In genomic region chr2:96407919-96408550, GRCh38 we compare ENCODE assay signal across 12 cellular contexts.
DNase-seq lines count a peak whose midpoint lies in the region; ATAC-seq and TF ChIP-seq lines count a peak whose summit lies in the region.
"Had no signal": no experiment of that assay in that cellular context is flagged by ENCODE, and none has a peak within 500 bp of the region (broad histone marks: within the 10 kb centered on the region; RNA-seq: fewer than 3 reads in every experiment).

No MANE protein-coding gene starts in this region.

- H3K27ac Mint-ChIP-seq in activated naive CD4-positive, alpha-beta T cell treated with anti-CD3 and anti-CD28 coated beads, Interleukin-2, amount 50 U/mL, for 72 hours, result peak overlapping the region; percentile 20 to 29
- H3K27ac Mint-ChIP-seq in activated T-helper 1 cell treated with anti-CD3 and anti-CD28 coated beads, Interleukin-12 subunit alpha, Interleukin-12 subunit beta, Interleukin-2, Interleukin-4 antibody, amounts not matched to agents 30 ng/mL and 10 ng/mL and 1 ng/mL, durations not matched to agents 14 hours and 24 hours and 36 hours, result peak overlapping the region; percentile 38
- peak overlapping the region; percentile 11 to 94 (median 84) for H3K27ac Mint-ChIP-seq in immature natural killer cell
- no peak overlapping the region for H3K27ac Mint-ChIP-seq in glutamatergic neuron (ENCODE audit: unreplicated experiment)
- H3K27ac Mint-ChIP-seq: GM23338 had no signal

- H3K36me3 ChIP-seq in thoracic aorta, result no peaks in the 10 kb centered on the region
- H3K36me3 ChIP-seq: upper lobe of left lung had no signal

- TF ChIP-seq CTCF in thoracic aorta (IDR thresholded peaks at IDR 0.05) (no peak), glutamatergic neuron (IDR thresholded peaks at IDR 0.05; ENCODE audit: partially characterized antibody, unreplicated experiment) (no peak)

- no peak for DNase-seq in activated naive CD4-positive, alpha-beta T cell treated with anti-CD3 and anti-CD28 coated beads, Interleukin-2, amount 50 U/mL, for 72 hours (ENCODE audit: low spot score in 2 of 2)
- DNase-seq in activated naive CD4-positive, alpha-beta T cell treated with Interleukin-2 at 50 U/mL for 16 hours, result no peak
- no peak for DNase-seq in activated T-helper 1 cell treated with anti-CD3 and anti-CD28 coated beads, Interleukin-12 subunit alpha, Interleukin-12 subunit beta, Interleukin-2, Interleukin-4 antibody, amounts not matched to agents 30 ng/mL and 10 ng/mL and 1 ng/mL, durations not matched to agents 14 hours and 24 hours and 36 hours (ENCODE audit: low spot score)
- DNase-seq in immature natural killer cell (no peak), thoracic aorta (ENCODE audit: low spot score) (no peak), glutamatergic neuron (no peak), GDM1 (lab: John Stamatoyannopoulos, UW) (no peak)
- DNase-seq in stimulated activated CD4-positive, alpha-beta T cell treated with anti-CD3 and anti-CD28 coated beads, Interleukin-2, amount 100 ng/mL, for 48 hours, result no peak
- DNase-seq: cortex of kidney had no signal

- intact Hi-C loops in activated T-helper 1 cell treated with anti-CD3 and anti-CD28 coated beads, Interleukin-12 subunit alpha, Interleukin-12 subunit beta, Interleukin-2, Interleukin-4 antibody, amounts not matched to agents 30 ng/mL and 10 ng/mL and 1 ng/mL, durations not matched to agents 14 hours and 24 hours and 36 hours (cut with micrococcal nuclease), result loop anchor here (1.0 kb wide), 4 partner anchors 62 to 146 kb away; no protein-coding TSS in a partner anchor

- H3K4me1 ChIP-seq in thoracic aorta (ENCODE audit: control insufficient read depth in 1 of 2, low read depth in 2 of 2), result peaks cover 5 to 44% of the 10 kb centered on the region in 2 donors

- no peak overlapping the region for H3K4me3 ChIP-seq in thoracic aorta
- H3K4me3 ChIP-seq: GM23338, upper lobe of left lung had no signal

- no peak for ATAC-seq in activated naive CD4-positive, alpha-beta T cell treated with anti-CD3 and anti-CD28 coated beads, Interleukin-2, amount 50 U/mL, for 72 hours
- no peak for ATAC-seq in thoracic aorta (ENCODE audit: insufficient number of reproducible peaks, low FRiP score, low read depth)

- H3K9me3 Mint-ChIP-seq in activated naive CD4-positive, alpha-beta T cell treated with anti-CD3 and anti-CD28 coated beads, Interleukin-2, amount 50 U/mL, for 72 hours, result no peaks in the 10 kb centered on the region
- no peaks in the 10 kb centered on the region for H3K9me3 Mint-ChIP-seq in activated T-helper 1 cell treated with anti-CD3 and anti-CD28 coated beads, Interleukin-12 subunit alpha, Interleukin-12 subunit beta, Interleukin-2, Interleukin-4 antibody, amounts not matched to agents 30 ng/mL and 10 ng/mL and 1 ng/mL, durations not matched to agents 14 hours and 24 hours and 36 hours
- H3K9me3 Mint-ChIP-seq in immature natural killer cell, result no peaks in the 10 kb centered on the region
- H3K9me3 Mint-ChIP-seq in glutamatergic neuron (ENCODE audit: unreplicated experiment), result peaks cover 3% of the 10 kb centered on the region
- H3K9me3 Mint-ChIP-seq: GM23338, IgD-negative memory B cell had no signal

- peaks cover 5% of the 10 kb centered on the region for H3K27me3 Mint-ChIP-seq in activated T-helper 1 cell treated with anti-CD3 and anti-CD28 coated beads, Interleukin-12 subunit alpha, Interleukin-12 subunit beta, Interleukin-2, Interleukin-4 antibody, amounts not matched to agents 30 ng/mL and 10 ng/mL and 1 ng/mL, durations not matched to agents 14 hours and 24 hours and 36 hours (ENCODE audit: insufficient read depth)
- peaks cover 3 to 7% (median 5%) of the 10 kb centered on the region in 3 donors for H3K27me3 Mint-ChIP-seq in immature natural killer cell (ENCODE audit: low read depth in 3 of 3)
- no peaks in the 10 kb centered on the region for H3K27me3 Mint-ChIP-seq in glutamatergic neuron (ENCODE audit: unreplicated experiment)

- no peaks in the 10 kb centered on the region for H3K36me3 Mint-ChIP-seq in activated naive CD4-positive, alpha-beta T cell treated with anti-CD3 and anti-CD28 coated beads, Interleukin-2, amount 50 U/mL, for 72 hours
- no peaks in the 10 kb centered on the region for H3K36me3 Mint-ChIP-seq in activated T-helper 1 cell treated with anti-CD3 and anti-CD28 coated beads, Interleukin-12 subunit alpha, Interleukin-12 subunit beta, Interleukin-2, Interleukin-4 antibody, amounts not matched to agents 30 ng/mL and 10 ng/mL and 1 ng/mL, durations not matched to agents 14 hours and 24 hours and 36 hours (ENCODE audit: low read depth)
- H3K36me3 Mint-ChIP-seq in immature natural killer cell, result no peaks in the 10 kb centered on the region
- no peaks in the 10 kb centered on the region for H3K36me3 Mint-ChIP-seq in glutamatergic neuron (ENCODE audit: unreplicated experiment)

- H3K4me1 Mint-ChIP-seq in activated T-helper 1 cell treated with anti-CD3 and anti-CD28 coated beads, Interleukin-12 subunit alpha, Interleukin-12 subunit beta, Interleukin-2, Interleukin-4 antibody, amounts not matched to agents 30 ng/mL and 10 ng/mL and 1 ng/mL, durations not matched to agents 14 hours and 24 hours and 36 hours (ENCODE audit: low read depth), result peaks cover 22% of the 10 kb centered on the region
- H3K4me1 Mint-ChIP-seq in immature natural killer cell, result peaks cover 21 to 25% of the 10 kb centered on the region in 2 donors
- peaks cover 3% of the 10 kb centered on the region for H3K4me1 Mint-ChIP-seq in glutamatergic neuron (ENCODE audit: low read depth, unreplicated experiment)

- peak overlapping the region; percentile 38 to 70 for H3K27ac ChIP-seq in thoracic aorta

- H3K4me3 Mint-ChIP-seq in activated T-helper 1 cell treated with anti-CD3 and anti-CD28 coated beads, Interleukin-12 subunit alpha, Interleukin-12 subunit beta, Interleukin-2, Interleukin-4 antibody, amounts not matched to agents 30 ng/mL and 10 ng/mL and 1 ng/mL, durations not matched to agents 14 hours and 24 hours and 36 hours, result no peak overlapping the region
- peak overlapping the region in 4 of 5 donors; percentile 44 to 78 (median 60) for H3K4me3 Mint-ChIP-seq in immature natural killer cell
- no peak overlapping the region for H3K4me3 Mint-ChIP-seq in glutamatergic neuron (ENCODE audit: unreplicated experiment)
- H3K4me3 Mint-ChIP-seq: GM23338 had no signal

- H3K9me3 ChIP-seq in thoracic aorta, result no peaks in the 10 kb centered on the region
- H3K9me3 ChIP-seq: upper lobe of left lung had no signal

- no peaks in the 10 kb centered on the region for H3K27me3 ChIP-seq in thoracic aorta (replicated peaks; ENCODE audit: insufficient read depth)
- H3K27me3 ChIP-seq: upper lobe of left lung had no signal

Comparison
In these comparisons a context has a peak if more than half of its experiments do, and no peak if none do; other contexts are left out.
1. H3K4me3 Mint-ChIP-seq: peak in immature natural killer cell (4 of 5); none in activated T-helper 1 cell treated with anti-CD3 and anti-CD28 coated beads, Interleukin-12 subunit alpha, Interleukin-12 subunit beta, Interleukin-2, Interleukin-4 antibody, amounts not matched to agents 30 ng/mL and 10 ng/mL and 1 ng/mL, durations not matched to agents 14 hours and 24 hours and 36 hours (single experiment) and glutamatergic neuron (single experiment).